Comparison of ENCODE assay signal across 9 cellular contexts in the genomic region with DNA sequence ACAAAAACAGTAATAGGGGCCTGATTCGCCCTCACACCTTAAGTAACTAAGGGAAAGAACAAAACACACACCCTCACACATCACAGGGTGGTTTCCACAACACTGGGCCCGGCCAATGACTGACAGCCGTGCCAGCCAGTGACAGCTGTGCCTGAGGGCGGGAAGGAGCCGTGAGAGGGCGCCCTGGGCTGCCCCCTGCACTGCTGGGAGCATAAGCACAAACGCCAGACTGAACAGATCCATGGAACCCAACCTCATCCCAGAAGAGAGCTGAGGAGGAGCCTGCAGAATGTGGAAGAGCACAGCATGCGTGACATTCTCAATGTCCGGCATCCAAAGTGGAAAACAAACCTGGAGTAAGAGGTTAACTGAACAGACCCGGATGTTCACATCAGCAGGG. TPM values are rescaled to one million over a fixed set of nuclear protein-coding genes. Genes with fewer than 3 reads are reported as not detected.
DNase-seq lines count a peak whose midpoint lies in the region; ATAC-seq, FAIRE-seq and TF ChIP-seq lines count a peak whose summit lies in the region.
"Had no signal": no experiment of that assay in that cellular context is flagged by ENCODE, and none has a peak within 500 bp of the region (broad histone marks: within the 10 kb centered on the region; RNA-seq: fewer than 3 reads in every experiment).

No MANE protein-coding gene starts in this region.

- DNase-seq in EH (ENCODE audit: low read depth) (peak; percentile 35), endothelial cell of umbilical vein (ENCODE audit: low read depth, low spot score) (peak; percentile 40), pancreas (peak in 1 of 6 donors; percentile 49)
- peak; percentile 52 to 57 for DNase-seq in activated CD4-positive, alpha-beta T cell treated with anti-CD3 and anti-CD28 coated beads, Interleukin-2, amount 50 U/mL, for 4 hours

- H3K36me3 ChIP-seq in endothelial cell of umbilical vein (ENCODE audit: control insufficient read depth in 2 of 2, extremely low read depth in 1 of 2, insufficient read depth in 2 of 2, low read length in 2 of 2) (peaks cover 45 to 56% of the 10 kb centered on the region in 2 experiments), pancreas (peaks cover 0 to 54% (median 11%) of the 10 kb centered on the region in 3 donors)

- dilution Hi-C loops in endothelial cell of umbilical vein (cut with MboI; ENCODE audit: extremely low pct_ligation_motif_present, low sequenced_read_pairs): no loop called here

- H3K9me1 ChIP-seq in endothelial cell of umbilical vein (replicated peaks; ENCODE audit: control insufficient read depth, extremely low read depth, insufficient read depth, low read length): no peaks in the 10 kb centered on the region

- H3K4me2 ChIP-seq in endothelial cell of umbilical vein (ENCODE audit: insufficient read depth, low read length): no peak overlapping the region

- H2AFZ ChIP-seq in endothelial cell of umbilical vein (ENCODE audit: low read depth, low read length): no peak overlapping the region

- 67 to 72% methylated on average over 10 of the region's 10 CpGs for WGBS in pancreas, 2 donors

- BruUV-seq in endothelial cell of umbilical vein (replicated peaks; lab: Mats Ljungman, UMichigan): no TSS peak

- peaks cover 77% of the 10 kb centered on the region for H3K79me2 ChIP-seq in endothelial cell of umbilical vein (ENCODE audit: control insufficient read depth, insufficient read depth, low read length)

- no peaks in the 10 kb centered on the region for H3K9me3 ChIP-seq in endothelial cell of umbilical vein (replicated peaks; ENCODE audit: control insufficient read depth, insufficient read depth, low read length)
- H3K9me3 ChIP-seq in pancreas: no peaks in the 10 kb centered on the region

- H3K4me1 ChIP-seq in endothelial cell of umbilical vein (ENCODE audit: control insufficient read depth, extremely low read depth, insufficient read depth, low read length): no peaks in the 10 kb centered on the region
- no peaks in the 10 kb centered on the region for H3K4me1 ChIP-seq in pancreas

- TF ChIP-seq CTCF in endothelial cell of umbilical vein (IDR thresholded peaks at IDR 0.05; ENCODE audit: extremely low read depth in 1 of 2, insufficient read depth in 1 of 2, low read depth in 1 of 2, low read length in 2 of 2) (no peak), pancreas (IDR thresholded peaks at IDR 0.05) (no peak)

- H3K4me3 ChIP-seq in endothelial cell of umbilical vein (replicated peaks in 1 of 3; ENCODE audit: insufficient read depth in 1 of 3, low read depth in 1 of 3, low read length in 3 of 3) (no peak overlapping the region), pancreas (no peak overlapping the region)

- no peaks in the 10 kb centered on the region for H3K27me3 ChIP-seq in endothelial cell of umbilical vein (ENCODE audit: control insufficient read depth in 2 of 2, insufficient read depth in 2 of 2, low read length in 2 of 2)
- H3K27me3 ChIP-seq in pancreas: no peaks in the 10 kb centered on the region

- intact Hi-C loops in endothelial cell of umbilical vein (cut with micrococcal nuclease) (no loop called here), pancreas (cut with DNase I) (no loop called here)

- TF ChIP-seq POLR2A in endothelial cell of umbilical vein (IDR thresholded peaks at IDR 0.05; ENCODE audit: low read depth, low read length): no peak

- CTCF ChIA-PET in endothelial cell of umbilical vein (lab: Charles Lee): interaction anchor here (0.6 kb wide), 1 partner anchor 11 kb away, joined by 5 read pairs; no protein-coding TSS in a partner anchor

- no peaks in the 10 kb centered on the region for H4K20me1 ChIP-seq in endothelial cell of umbilical vein (replicated peaks; ENCODE audit: control insufficient read depth, extremely low read depth, insufficient read depth, low read length)

- H3K9ac ChIP-seq in endothelial cell of umbilical vein (replicated peaks; ENCODE audit: extremely low read depth, insufficient read depth, low read length): no peak overlapping the region

- H3K27ac ChIP-seq in endothelial cell of umbilical vein (ENCODE audit: insufficient read depth, low read depth, low read length) (no peak overlapping the region), pancreas (no peak overlapping the region)

- ATAC-seq in pancreas (peak; percentile 55 to 82 (median 80)), HG03565 (IDR thresholded peaks at IDR 0.05; ENCODE audit: unreplicated experiment) (no peak), HG03571 (IDR thresholded peaks at IDR 0.05; ENCODE audit: unreplicated experiment) (no peak), GM19455 (IDR thresholded peaks at IDR 0.05; ENCODE audit: unreplicated experiment) (no peak), HG02642 (IDR thresholded peaks at IDR 0.05; ENCODE audit: poor library complexity, unreplicated experiment) (no peak)

- POLR2A ChIA-PET in endothelial cell of umbilical vein (lab: Charles Lee): no interaction called here

- no peak for FAIRE-seq in endothelial cell of umbilical vein (lab: Jason Lieb, UNC)
- no peak for FAIRE-seq in pancreas (lab: Jason Lieb, UNC)
- FAIRE-seq: GM18507 had no signal

TF ChIP-seq in endothelial cell of umbilical vein, 7 proteins besides CTCF, POLR2A, EP300 and RAD21:
- TF ChIP-seq MYC (IDR thresholded peaks at IDR 0.05; ENCODE audit: low read depth, low read length) (no peak), EZH2 (IDR thresholded peaks at IDR 0.05; ENCODE audit: borderline replicate concordance, low read depth, low read length, severe bottlenecking) (no peak), POLR2AphosphoS5 (IDR thresholded peaks at IDR 0.05; ENCODE audit: insufficient read depth, low read depth, low read length) (no peak), JUN (IDR thresholded peaks at IDR 0.05; ENCODE audit: borderline replicate concordance, insufficient read depth, insufficient read length, low read depth) (no peak), GATA2 (IDR thresholded peaks at IDR 0.05; ENCODE audit: insufficient read depth, insufficient read length, low read depth, low read length) (no peak), FOS (IDR thresholded peaks at IDR 0.05; ENCODE audit: borderline replicate concordance, insufficient read depth, low read length) (no peak)
- TF ChIP-seq, protein P1, sequence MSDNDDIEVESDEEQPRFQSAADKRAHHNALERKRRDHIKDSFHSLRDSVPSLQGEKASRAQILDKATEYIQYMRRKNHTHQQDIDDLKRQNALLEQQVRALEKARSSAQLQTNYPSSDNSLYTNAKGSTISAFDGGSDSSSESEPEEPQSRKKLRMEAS (IDR thresholded peaks at IDR 0.05; ENCODE audit: insufficient read depth, insufficient read length): no peak

RNA-seq across cellular contexts. Expression of a gene that starts 16.0 kb away (rescaled TPM):
- 143 and 155 TPM in 2 replicates for total RNA-seq in endothelial cell of umbilical vein
- polyA plus RNA-seq in endothelial cell of umbilical vein: 123 and 127 TPM in 2 replicates
- 137 and 147 TPM in 2 replicates for polyA plus RNA-seq in endothelial cell of umbilical vein (2011; cell fraction: cytosol; rRNA removed)
- polyA plus RNA-seq in endothelial cell of umbilical vein (2011; cell fraction: nucleus; rRNA removed): 510 and 541 TPM in 2 replicates
- polyA plus RNA-seq in endothelial cell of umbilical vein (2012): 147 and 161 TPM in 2 replicates
- polyA minus RNA-seq in endothelial cell of umbilical vein: 108 and 121 TPM in 2 replicates
- 34.4 TPM for polyA minus RNA-seq in endothelial cell of umbilical vein (2011; cell fraction: cytosol; rRNA and poly(A)+ RNA removed)
- polyA minus RNA-seq in endothelial cell of umbilical vein (2011; cell fraction: nucleus; rRNA and poly(A)+ RNA removed): 96.1 and 97.5 TPM in 2 replicates
- total RNA-seq in pancreas: 10 to 100 TPM; 47.1 to 81.6 (median 62.5) TPM
- 100 to 1,000 TPM; 101 to 107 TPM for polyA plus RNA-seq in pancreas

RNA-seq across cellular contexts. Expression of a gene that starts 28.6 kb away (rescaled TPM):
- total RNA-seq in endothelial cell of umbilical vein: 171 and 229 TPM in 2 replicates
- polyA plus RNA-seq in endothelial cell of umbilical vein: 95.9 and 140 TPM in 2 replicates
- polyA plus RNA-seq in endothelial cell of umbilical vein (2011; cell fraction: cytosol; rRNA removed): 52.1 and 69.8 TPM in 2 replicates
- 40.9 and 41.0 TPM in 2 replicates for polyA plus RNA-seq in endothelial cell of umbilical vein (2011; cell fraction: nucleus; rRNA removed)
- polyA plus RNA-seq in endothelial cell of umbilical vein (2012): 119 and 153 TPM in 2 replicates
- 98.9 and 118 TPM in 2 replicates for polyA minus RNA-seq in endothelial cell of umbilical vein
- polyA minus RNA-seq in endothelial cell of umbilical vein (2011; cell fraction: cytosol; rRNA and poly(A)+ RNA removed): 158 TPM
- polyA minus RNA-seq in endothelial cell of umbilical vein (2011; cell fraction: nucleus; rRNA and poly(A)+ RNA removed): 31.0 and 31.5 TPM in 2 replicates
- total RNA-seq in pancreas: 10 to 100 TPM in 2 of 6 donors, 1 to 10 TPM in 4; 1.2 to 22.8 (median 4.2) TPM
- polyA plus RNA-seq in pancreas: 1 to 10 TPM; 3.5 TPM

RNA-seq across cellular contexts. Expression of a gene that starts 44.8 kb away (rescaled TPM):
- total RNA-seq in endothelial cell of umbilical vein: 31.6 and 40.9 TPM in 2 replicates
- 18.6 and 19.7 TPM in 2 replicates for polyA plus RNA-seq in endothelial cell of umbilical vein
- 3.9 and 6.4 TPM in 2 replicates for polyA plus RNA-seq in endothelial cell of umbilical vein (2011; cell fraction: cytosol; rRNA removed)
- polyA plus RNA-seq in endothelial cell of umbilical vein (2011; cell fraction: nucleus; rRNA removed): 167 and 183 TPM in 2 replicates
- 9.3 and 11.4 TPM in 2 replicates for polyA plus RNA-seq in endothelial cell of umbilical vein (2012)
- polyA minus RNA-seq in endothelial cell of umbilical vein: 15.8 and 16.5 TPM in 2 replicates
- 16.3 TPM for polyA minus RNA-seq in endothelial cell of umbilical vein (2011; cell fraction: cytosol; rRNA and poly(A)+ RNA removed)
- polyA minus RNA-seq in endothelial cell of umbilical vein (2011; cell fraction: nucleus; rRNA and poly(A)+ RNA removed): 31.4 and 37.9 TPM in 2 replicates
- total RNA-seq in pancreas: 10 to 100 TPM; 19.6 to 31.8 (median 22.9) TPM
- polyA plus RNA-seq in pancreas: 100 to 1,000 TPM; 135 to 176 TPM

RNA-seq across cellular contexts. Expression of a gene that starts 59.9 kb away (rescaled TPM):
- total RNA-seq in endothelial cell of umbilical vein: not detected in 2 replicates
- polyA plus RNA-seq in endothelial cell of umbilical vein: not detected in 2 replicates
- not detected in 2 replicates for polyA plus RNA-seq in endothelial cell of umbilical vein (2011; cell fraction: cytosol; rRNA removed)
- polyA plus RNA-seq in endothelial cell of umbilical vein (2011; cell fraction: nucleus; rRNA removed): not detected in 2 replicates
- not detected in 2 replicates for polyA plus RNA-seq in endothelial cell of umbilical vein (2012)
- polyA minus RNA-seq in endothelial cell of umbilical vein: not detected in 2 replicates
- polyA minus RNA-seq in endothelial cell of umbilical vein (2011; cell fraction: cytosol; rRNA and poly(A)+ RNA removed): not detected
- not detected in 2 replicates for polyA minus RNA-seq in endothelial cell of umbilical vein (2011; cell fraction: nucleus; rRNA and poly(A)+ RNA removed)
- total RNA-seq in pancreas: 1 to 10 TPM in 2 of 6 donors, under 1 TPM in 4; 0.28 to 1.3 (median 0.98) TPM
- polyA plus RNA-seq in pancreas: 1 to 10 TPM in 1 of 2 donors, under 1 TPM in 1; 0.70 to 1.0 TPM

Comparison
In these comparisons a context has a peak if more than half of its experiments do, and no peak if none do; other contexts are left out.
1. ATAC-seq: peak in pancreas (4 of 4); none in HG03565 (single experiment), HG03571 (single experiment), GM19455 (single experiment) and HG02642 (single experiment).